ENCODE assay signal across 8 cellular contexts in the genomic region with DNA sequence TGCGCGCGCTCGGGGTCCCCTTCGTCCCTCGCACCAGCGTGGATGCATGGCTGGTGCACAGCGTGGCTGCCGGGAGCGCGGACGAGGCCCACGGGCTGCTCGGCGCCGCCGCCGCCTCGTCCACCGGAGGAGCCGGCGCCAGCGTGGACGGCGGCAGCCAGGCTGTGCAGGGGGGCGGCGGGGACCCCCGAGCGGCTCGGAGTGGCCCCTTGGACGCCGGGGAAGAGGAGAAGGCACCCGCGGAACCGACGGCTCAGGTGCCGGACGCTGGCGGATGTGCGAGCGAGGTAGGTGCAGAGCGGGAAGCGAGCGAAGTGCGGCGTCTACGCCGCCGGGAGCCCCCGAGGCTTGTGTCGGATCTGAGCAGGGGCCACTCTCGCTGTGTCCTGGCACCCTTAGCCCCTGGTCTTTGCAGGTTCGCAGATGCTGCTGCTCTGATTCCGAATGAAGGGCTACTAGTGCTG. TPM values are rescaled to one million over a fixed set of nuclear protein-coding genes. Genes with fewer than 3 reads are reported as not detected.
A peak's percentile ranks its signal among the peaks of the same experiment; 100 is the strongest.
DNase-seq lines count a peak whose midpoint lies in the region; ATAC-seq and TF ChIP-seq lines count a peak whose summit lies in the region.
"Not testable (repeated sequence)": the region's sequence is repeated elsewhere in the genome, so short reads cannot be mapped to it uniquely, and the experiment has no call there.

No MANE protein-coding gene starts in this region.

- DNase-seq in DMS53 (lab: John Stamatoyannopoulos, UW) (peak; percentile 79), SW480 (ENCODE audit: low spot score) (peak; percentile 40)
- not testable (repeated sequence) for DNase-seq in foreskin keratinocyte
- peak in 8 of 10 donors; percentile 10 to 63 (median 38) for DNase-seq in naive thymus-derived CD8-positive, alpha-beta T cell
- DNase-seq in stimulated activated naive CD4-positive, alpha-beta T cell (lab: John Stamatoyannopoulos, UW): peak in 5 of 6 experiments; percentile 9 to 62 (median 20)

- POLR2A ChIA-PET in naive thymus-derived CD8-positive, alpha-beta T cell (lab: Charles Lee): interaction anchor here (1.0 to 4.4 kb wide), 13 partner anchors 8 to 1028 kb away, joined by 3 to 77 read pairs (median 6); a partner anchor contains a TSS

- H3K27ac Mint-ChIP-seq in activated naive CD8-positive, alpha-beta T cell: peak overlapping the region; percentile 99
- H3K27ac Mint-ChIP-seq in naive thymus-derived CD8-positive, alpha-beta T cell: peak overlapping the region in 9 of 10 donors; percentile 63 to 92 (median 81)

- not testable (repeated sequence) for H3K27ac ChIP-seq in foreskin keratinocyte

- H3K4me1 Mint-ChIP-seq in activated naive CD8-positive, alpha-beta T cell (ENCODE audit: low read depth): peaks cover 59% of the 10 kb centered on the region
- peaks cover 21 to 62% (median 47%) of the 10 kb centered on the region in 4 donors for H3K4me1 Mint-ChIP-seq in naive thymus-derived CD8-positive, alpha-beta T cell

- peaks cover 36% of the 10 kb centered on the region for H3K4me1 ChIP-seq in foreskin keratinocyte

- H3K9me3 Mint-ChIP-seq in activated naive CD8-positive, alpha-beta T cell (ENCODE audit: low read depth); naive thymus-derived CD8-positive, alpha-beta T cell: not testable (repeated sequence)

- H3K27me3 Mint-ChIP-seq in activated naive CD8-positive, alpha-beta T cell; naive thymus-derived CD8-positive, alpha-beta T cell: not testable (repeated sequence)

- ATAC-seq in GM21447 (IDR thresholded peaks at IDR 0.05; ENCODE audit: unreplicated experiment) (peak; percentile 4), HG03354 (IDR thresholded peaks at IDR 0.05; ENCODE audit: poor library complexity, severe bottlenecking, unreplicated experiment) (peak; percentile 29), foreskin keratinocyte (peak; percentile 0)
- peak; percentile 30 to 52 for ATAC-seq in naive thymus-derived CD8-positive, alpha-beta T cell

- H3K36me3 Mint-ChIP-seq in activated naive CD8-positive, alpha-beta T cell; naive thymus-derived CD8-positive, alpha-beta T cell: not testable (repeated sequence)

- not testable (repeated sequence) for TF ChIP-seq CTCF in foreskin keratinocyte (conservative IDR thresholded peaks at IDR 0.05)

- not testable (repeated sequence) for H3K27me3 ChIP-seq in foreskin keratinocyte

- H3K4me3 Mint-ChIP-seq in activated naive CD8-positive, alpha-beta T cell: peak overlapping the region; percentile 94
- H3K4me3 Mint-ChIP-seq in naive thymus-derived CD8-positive, alpha-beta T cell: peak overlapping the region; percentile 71 to 91 (median 86)

RNA-seq across cellular contexts. Expression of a gene that starts 0.8 kb away (rescaled TPM):
- total RNA-seq in foreskin keratinocyte: 22.1 and 28.6 TPM in 2 replicates
- 15.3 and 16.5 TPM in 2 replicates for polyA plus RNA-seq in foreskin keratinocyte
- total RNA-seq in naive thymus-derived CD8-positive, alpha-beta T cell: 1 to 10 TPM; 2.1 to 3.6 TPM
- polyA plus RNA-seq in naive thymus-derived CD8-positive, alpha-beta T cell: 1 to 10 TPM; 1.4 to 4.3 (median 2.9) TPM

RNA-seq across cellular contexts. Expression of a gene that starts 47.7 kb away (rescaled TPM):
- 487 and 722 TPM in 2 replicates for total RNA-seq in foreskin keratinocyte
- polyA plus RNA-seq in foreskin keratinocyte: 784 and 981 TPM in 2 replicates
- total RNA-seq in naive thymus-derived CD8-positive, alpha-beta T cell: 100 to 1,000 TPM; 504 to 555 TPM
- polyA plus RNA-seq in naive thymus-derived CD8-positive, alpha-beta T cell: 100 to 1,000 TPM; 506 to 789 (median 577) TPM

RNA-seq across cellular contexts. Expression of a gene that starts 48.7 kb away (rescaled TPM):
- 180 and 185 TPM in 2 replicates for total RNA-seq in foreskin keratinocyte
- polyA plus RNA-seq in foreskin keratinocyte: 138 and 166 TPM in 2 replicates
- total RNA-seq in naive thymus-derived CD8-positive, alpha-beta T cell: 100 to 1,000 TPM; 197 to 205 TPM
- polyA plus RNA-seq in naive thymus-derived CD8-positive, alpha-beta T cell: 100 to 1,000 TPM; 105 to 114 (median 113) TPM
